Comparison of ENCODE assay signal across 8 cellular contexts in genomic region chr17:28750178-28751047, GRCh38.
DNase-seq lines count a peak whose midpoint lies in the region; ATAC-seq lines count a peak whose summit lies in the region.

No MANE protein-coding gene starts in this region.

- peaks cover 6% of the 10 kb centered on the region for H3K36me3 Mint-ChIP-seq in central memory CD8-positive, alpha-beta T cell (ENCODE audit: insufficient read depth)

- no peak overlapping the region for H3K27ac Mint-ChIP-seq in central memory CD8-positive, alpha-beta T cell (ENCODE audit: low read depth)

- H3K4me3 Mint-ChIP-seq in central memory CD8-positive, alpha-beta T cell: no peak overlapping the region

- no peaks in the 10 kb centered on the region for H3K27me3 Mint-ChIP-seq in central memory CD8-positive, alpha-beta T cell

- no peaks in the 10 kb centered on the region for H3K9me3 Mint-ChIP-seq in central memory CD8-positive, alpha-beta T cell

- peak; percentile 94 for DNase-seq in ACHN
- peak; percentile 88 for DNase-seq in NCI-H510A (lab: John Stamatoyannopoulos, UW)
- DNase-seq in activated CD4-positive, alpha-beta T cell treated with anti-CD3 and anti-CD28 coated beads for 1 hour: peak; percentile 80
- DNase-seq in central memory CD8-positive, alpha-beta T cell (ENCODE audit: low spot score in 2 of 2): peak; percentile 81 to 87
- DNase-seq in kidney tubule cell (ENCODE audit: low spot score): peak; percentile 93
- DNase-seq in stimulated activated CD4-positive, alpha-beta T cell treated with anti-CD3 and anti-CD28 coated beads, Interleukin-1b, Interleukin-23, amount 100 ng/mL, for 24 hours (ENCODE audit: low read depth in 4 of 4, low spot score in 1 of 4): peak; percentile 73 to 84 (median 82)

- H3K4me1 Mint-ChIP-seq in central memory CD8-positive, alpha-beta T cell: peaks cover 10% of the 10 kb centered on the region

- in situ Hi-C loops in ACHN (cut with HindIII; ENCODE audit: low pct_ligation_motif_present, low pct_unique_long_range_greater_than_20kb, low sequenced_read_pairs): no loop called here

- ATAC-seq in GM18867 (IDR thresholded peaks at IDR 0.05; ENCODE audit: unreplicated experiment) (peak; percentile 68), HG03342 (IDR thresholded peaks at IDR 0.05; ENCODE audit: unreplicated experiment) (peak; percentile 66)
- ATAC-seq in central memory CD8-positive, alpha-beta T cell (replicated peaks; ENCODE audit: extremely low read depth, poor library complexity, severe bottlenecking): peak; percentile 70

Comparison
In these comparisons a context has a peak if more than half of its experiments do, and no peak if none do; other contexts are left out.
1. Peak in every context shown above with its lines: DNase-seq and ATAC-seq.